8 cellular contexts compared by ENCODE assay signal in genomic region chr6:141483561-141484061, GRCh38.
A peak's percentile ranks its signal among the peaks of the same experiment; 100 is the strongest.
DNase-seq lines count a peak whose midpoint lies in the region; ATAC-seq lines count a peak whose summit lies in the region.

No MANE protein-coding gene starts in this region.

- peak; percentile 34 for DNase-seq in activated CD8-positive, alpha-beta memory T cell treated with anti-CD3 and anti-CD28 coated beads, Interleukin-2, amount 50 U/mL, for 1 hour (ENCODE audit: extremely low read depth)
- DNase-seq in activated CD8-positive, alpha-beta memory T cell treated with anti-CD3 and anti-CD28 coated beads, Interleukin-2, amount 50 U/mL, for 48 hours: no peak
- peak; percentile 92 for DNase-seq in NCI-H748 (lab: John Stamatoyannopoulos, UW; ENCODE audit: unreplicated experiment)
- DNase-seq in activated T-cell treated with anti-CD3 and anti-CD28 coated beads for 1 hour (ENCODE audit: low read depth): peak; percentile 29
- peak; percentile 95 for DNase-seq in fibroblast of peridontal ligament (ENCODE audit: extremely low read depth)
- DNase-seq in skeletal muscle cell (ENCODE audit: low read depth): peak; percentile 94
- DNase-seq in NCI-H2171 treated with DMSO at 0.1 percent for 48 hours (lab: John Stamatoyannopoulos, UW): no peak

- peak overlapping the region; percentile 36 for H3K4me3 ChIP-seq in skeletal muscle cell (ENCODE audit: low read depth, low read length)

- peak; percentile 87 for ATAC-seq in HG03064 (IDR thresholded peaks at IDR 0.05; ENCODE audit: low read depth, unreplicated experiment)

Comparison
In these comparisons a context has a peak if more than half of its experiments do, and no peak if none do; other contexts are left out.
1. DNase-seq: peak in activated CD8-positive, alpha-beta memory T cell treated with anti-CD3 and anti-CD28 coated beads, Interleukin-2, amount 50 U/mL, for 1 hour (single experiment), NCI-H748 (single experiment), activated T-cell treated with anti-CD3 and anti-CD28 coated beads for 1 hour (single experiment), fibroblast of peridontal ligament (single experiment) and skeletal muscle cell (single experiment); none in activated CD8-positive, alpha-beta memory T cell treated with anti-CD3 and anti-CD28 coated beads, Interleukin-2, amount 50 U/mL, for 48 hours (single experiment) and NCI-H2171 treated with DMSO at 0.1 percent for 48 hours (single experiment).